11 cellular contexts compared by ENCODE assay signal in genomic region chr6:139977887-139978332, GRCh38.
DNase-seq lines count a peak whose midpoint lies in the region; TF ChIP-seq lines count a peak whose summit lies in the region.
"Had no signal": no experiment of that assay in that cellular context is flagged by ENCODE, and none has a peak within 500 bp of the region (broad histone marks: within the 10 kb centered on the region; RNA-seq: fewer than 3 reads in every experiment).

No MANE protein-coding gene starts in this region.

- in situ Hi-C loops in SK-MEL-5 (cut with HindIII; ENCODE audit: low pct_unique_long_range_greater_than_20kb, low sequenced_read_pairs) = no loop called here

- intact Hi-C loops in posterior vena cava (cut with DNase I) = no loop called here

- H3K4me1 Mint-ChIP-seq in endothelial cell (ENCODE audit: unreplicated experiment) = peaks cover 11% of the 10 kb centered on the region

- TF ChIP-seq CTCF in endothelial cell (IDR thresholded peaks at IDR 0.05; ENCODE audit: unreplicated experiment) = no peak

- H3K27ac Mint-ChIP-seq in endothelial cell (ENCODE audit: unreplicated experiment) = no peak overlapping the region
- H3K27ac Mint-ChIP-seq: naive thymus-derived CD4-positive, alpha-beta T cell had no signal

- H3K4me3 Mint-ChIP-seq in endothelial cell (ENCODE audit: unreplicated experiment) = no peak overlapping the region
- H3K4me3 Mint-ChIP-seq: naive thymus-derived CD4-positive, alpha-beta T cell had no signal

- DNase-seq in GM04503 (ENCODE audit: low read depth) = peak; percentile 68
- peak; percentile 96 for DNase-seq in SK-MEL-5 (ENCODE audit: low read depth, low spot score)
- DNase-seq in foreskin melanocyte = peak; percentile 90
- peak; percentile 97 for DNase-seq in renal cortical epithelial cell (ENCODE audit: low read depth)
- no peak for DNase-seq in endothelial cell (ENCODE audit: low spot score)
- no peak for DNase-seq in NK-92 (lab: John Stamatoyannopoulos, UW; ENCODE audit: unreplicated experiment)
- no peak for DNase-seq in NCI-H1092 treated with DMSO at 0.1 percent for 48 hours (lab: John Stamatoyannopoulos, UW)
- no peak for DNase-seq in posterior vena cava (ENCODE audit: low spot score)
- DNase-seq: effector CD4-positive, alpha-beta T cell; naive thymus-derived CD4-positive, alpha-beta T cell; stimulated activated CD8-positive, alpha-beta memory T cell treated with anti-CD3 and anti-CD28 coated beads, Interleukin-4, amount 100 ng/mL, for 48 hours had no signal

- H3K36me3 Mint-ChIP-seq in endothelial cell (ENCODE audit: low read depth, unreplicated experiment) = no peaks in the 10 kb centered on the region
- H3K36me3 Mint-ChIP-seq: naive thymus-derived CD4-positive, alpha-beta T cell had no signal

- peaks cover 5% of the 10 kb centered on the region for H3K27me3 Mint-ChIP-seq in endothelial cell (ENCODE audit: unreplicated experiment)

- no peaks in the 10 kb centered on the region for H3K9me3 Mint-ChIP-seq in endothelial cell (ENCODE audit: unreplicated experiment)
- H3K9me3 Mint-ChIP-seq: naive thymus-derived CD4-positive, alpha-beta T cell had no signal

Comparison
In these comparisons a context has a peak if more than half of its experiments do, and no peak if none do; other contexts are left out.
1. DNase-seq: peak in GM04503 (single experiment), SK-MEL-5 (single experiment), foreskin melanocyte (single experiment) and renal cortical epithelial cell (single experiment); none in endothelial cell (single experiment), NK-92 (single experiment), NCI-H1092 treated with DMSO at 0.1 percent for 48 hours (single experiment) and posterior vena cava (single experiment).